30 cellular contexts compared by ENCODE assay signal in the genomic region with DNA sequence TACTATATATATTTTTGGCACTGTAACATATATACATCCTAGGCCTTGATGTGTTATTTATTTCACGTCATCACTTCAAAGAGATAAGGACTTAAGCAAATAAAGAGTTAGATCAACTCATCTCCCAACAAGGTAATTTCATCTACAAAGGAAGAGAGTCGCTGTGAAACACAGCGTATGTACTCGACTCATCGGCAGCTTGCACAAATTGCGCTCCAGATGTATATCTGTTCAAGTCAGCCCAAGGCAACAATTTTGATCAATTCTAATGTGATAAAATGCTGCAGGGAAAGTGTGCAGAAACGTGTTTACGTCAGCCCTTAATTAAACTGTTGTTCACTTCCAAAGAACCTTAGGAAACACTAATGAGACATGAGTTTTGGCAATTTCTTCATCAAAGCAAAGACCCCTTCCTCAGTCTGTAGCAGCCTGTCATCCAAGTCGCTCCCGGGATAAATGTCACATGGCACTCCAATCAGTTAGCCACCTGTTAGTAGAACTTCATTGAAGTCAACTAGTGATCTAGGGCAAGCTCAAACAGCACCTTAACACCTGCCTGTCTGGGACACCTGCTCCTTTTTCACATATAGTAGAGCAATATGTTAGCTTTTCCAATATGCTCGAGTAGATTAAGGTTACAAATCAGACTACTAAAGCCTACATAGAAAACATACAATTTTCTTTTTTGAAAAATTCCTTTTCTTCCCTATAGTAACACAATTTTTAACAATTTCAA.
DNase-seq lines count a peak whose midpoint lies in the region; ATAC-seq, FAIRE-seq and TF ChIP-seq lines count a peak whose summit lies in the region.
"Had no signal": no experiment of that assay in that cellular context is flagged by ENCODE, and none has a peak within 500 bp of the region (broad histone marks: within the 10 kb centered on the region; RNA-seq: fewer than 3 reads in every experiment).

No MANE protein-coding gene starts in this region.

- no peak overlapping the region for H3K4me2 ChIP-seq in astrocyte (ENCODE audit: low read length)

- H3K9me3 ChIP-seq in astrocyte (ENCODE audit: insufficient read depth, low read depth, low read length) = no peaks in the 10 kb centered on the region
- H3K9me3 ChIP-seq: HAP-1, MG63, thyroid gland, vagina had no signal

- FAIRE-seq in astrocyte (lab: Jason Lieb, UNC) = peak; percentile 55
- FAIRE-seq: bronchial epithelial cell had no signal

- no peaks in the 10 kb centered on the region for H3K27me3 ChIP-seq in astrocyte (ENCODE audit: insufficient read depth, low read length)
- H3K27me3 ChIP-seq: MG63, thyroid gland, vagina had no signal

- no peaks in the 10 kb centered on the region for H3K79me2 ChIP-seq in astrocyte (ENCODE audit: insufficient read depth, low read length)

- H2AFZ ChIP-seq in astrocyte (ENCODE audit: low read depth, low read length) = no peak overlapping the region

- no peak overlapping the region for H3K4me3 ChIP-seq in astrocyte (ENCODE audit: insufficient read depth, low read depth, low read length)
- H3K4me3 ChIP-seq: HAP-1, MG63, thyroid gland, vagina had no signal

- H3K36me3 Mint-ChIP-seq in astrocyte (ENCODE audit: low read depth, unreplicated experiment) = no peaks in the 10 kb centered on the region
- H3K36me3 Mint-ChIP-seq: naive B cell had no signal

- no peak overlapping the region for H3K27ac ChIP-seq in astrocyte (ENCODE audit: low read depth, low read length)
- H3K27ac ChIP-seq: epithelial cell of prostate, thyroid gland, vagina had no signal

- no peaks in the 10 kb centered on the region for H3K9me3 Mint-ChIP-seq in astrocyte (ENCODE audit: unreplicated experiment)
- H3K9me3 Mint-ChIP-seq: activated CD8-positive, alpha-beta T cell treated with anti-CD3 and anti-CD28 coated beads for 36 hours; activated T-helper 17 cell treated with anti-CD3 and anti-CD28 coated beads, Interleukin-2, amount 50 U/mL, for 72 hours; stimulated activated naive CD8-positive, alpha-beta T cell treated with anti-CD3 and anti-CD28 coated beads, Interleukin-15, amount 100 ng/mL, for 72 hours had no signal

- no peaks in the 10 kb centered on the region for H4K20me1 ChIP-seq in astrocyte (ENCODE audit: insufficient read depth, low read length)

- no peak for TF ChIP-seq CTCF in astrocyte (IDR thresholded peaks at IDR 0.05; ENCODE audit: insufficient read depth, low read depth, low read length)

- ATAC-seq in GM21786 (IDR thresholded peaks at IDR 0.05; ENCODE audit: unreplicated experiment) = no peak
- ATAC-seq in GM21737 (IDR thresholded peaks at IDR 0.05; ENCODE audit: unreplicated experiment) = no peak
- ATAC-seq: activated CD8-positive, alpha-beta T cell treated with anti-CD3 and anti-CD28 coated beads for 36 hours; activated T-helper 17 cell treated with anti-CD3 and anti-CD28 coated beads, Interleukin-2, amount 50 U/mL, for 72 hours; left ventricle myocardium superior; stimulated activated naive CD8-positive, alpha-beta T cell treated with anti-CD3 and anti-CD28 coated beads, Interleukin-15, amount 100 ng/mL, for 72 hours had no signal

- no peak overlapping the region for H3K9ac ChIP-seq in astrocyte (ENCODE audit: low read length)

- H3K27me3 Mint-ChIP-seq in astrocyte (ENCODE audit: low read depth, unreplicated experiment) = no peaks in the 10 kb centered on the region
- H3K27me3 Mint-ChIP-seq: activated CD8-positive, alpha-beta T cell treated with anti-CD3 and anti-CD28 coated beads for 36 hours; activated T-helper 17 cell treated with anti-CD3 and anti-CD28 coated beads, Interleukin-2, amount 50 U/mL, for 72 hours; naive B cell; stimulated activated naive CD8-positive, alpha-beta T cell treated with anti-CD3 and anti-CD28 coated beads, Interleukin-15, amount 100 ng/mL, for 72 hours had no signal

- no peak overlapping the region for H3K27ac Mint-ChIP-seq in astrocyte (ENCODE audit: unreplicated experiment)
- H3K27ac Mint-ChIP-seq: activated CD8-positive, alpha-beta T cell treated with anti-CD3 and anti-CD28 coated beads for 36 hours; activated T-helper 17 cell treated with anti-CD3 and anti-CD28 coated beads, Interleukin-2, amount 50 U/mL, for 72 hours; naive B cell; stimulated activated naive CD8-positive, alpha-beta T cell treated with anti-CD3 and anti-CD28 coated beads, Interleukin-15, amount 100 ng/mL, for 72 hours had no signal

- no peaks in the 10 kb centered on the region for H3K4me1 Mint-ChIP-seq in astrocyte (ENCODE audit: low read depth, unreplicated experiment)
- H3K4me1 Mint-ChIP-seq: activated T-helper 17 cell treated with anti-CD3 and anti-CD28 coated beads, Interleukin-2, amount 50 U/mL, for 72 hours; naive B cell; stimulated activated naive CD8-positive, alpha-beta T cell treated with anti-CD3 and anti-CD28 coated beads, Interleukin-15, amount 100 ng/mL, for 72 hours had no signal

- H3K36me3 ChIP-seq in astrocyte (ENCODE audit: insufficient read depth, low read length) = no peaks in the 10 kb centered on the region
- H3K36me3 ChIP-seq: HAP-1, thyroid gland, vagina had no signal

- DNase-seq in DMS53 (lab: John Stamatoyannopoulos, UW) (peak; percentile 82), NCI-H146 treated with DMSO at 0.1 percent for 48 hours (lab: John Stamatoyannopoulos, UW; ENCODE audit: unreplicated experiment) (peak; percentile 7), NCI-H345 (lab: John Stamatoyannopoulos, UW) (peak; percentile 75), astrocyte (ENCODE audit: low read depth) (no peak), NCI-H82 treated with DMSO at 0.1 percent for 48 hours (lab: John Stamatoyannopoulos, UW; ENCODE audit: unreplicated experiment) (no peak)
- DNase-seq in effector CD8-positive, alpha-beta T cell (lab: John Stamatoyannopoulos, UW) = no peak
- DNase-seq: activated CD4-positive, alpha-beta T cell treated with anti-CD3 and anti-CD28 coated beads for 1 hour; activated CD8-positive, alpha-beta T cell treated with anti-CD3 and anti-CD28 coated beads for 36 hours; activated naive CD4-positive, alpha-beta T cell treated with anti-CD3 and anti-CD28 coated beads, Interleukin-2, amount 50 U/mL, for 16 hours; amniotic stem cell; effector CD4-positive, alpha-beta T cell; GF-D8; islet precursor cell; KG1; left ventricle myocardium superior; MG63; naive B cell; NCI-H2029; occipital lobe; RPMI8226; stimulated activated naive CD8-positive, alpha-beta T cell treated with anti-CD3 and anti-CD28 coated beads, Interleukin-15, amount 100 ng/mL, for 72 hours; T-helper 2 cell; thyroid gland had no signal

- H3K4me1 ChIP-seq in astrocyte (ENCODE audit: insufficient read depth, low read length) = no peaks in the 10 kb centered on the region
- H3K4me1 ChIP-seq: thyroid gland, vagina had no signal

- no peak overlapping the region for H3K4me3 Mint-ChIP-seq in astrocyte (ENCODE audit: unreplicated experiment)
- H3K4me3 Mint-ChIP-seq: activated CD8-positive, alpha-beta T cell treated with anti-CD3 and anti-CD28 coated beads for 36 hours; activated T-helper 17 cell treated with anti-CD3 and anti-CD28 coated beads, Interleukin-2, amount 50 U/mL, for 72 hours; naive B cell; stimulated activated naive CD8-positive, alpha-beta T cell treated with anti-CD3 and anti-CD28 coated beads, Interleukin-15, amount 100 ng/mL, for 72 hours had no signal

Comparison
In these comparisons a context has a peak if more than half of its experiments do, and no peak if none do; other contexts are left out.
1. DNase-seq: peak in DMS53 (single experiment), NCI-H146 treated with DMSO at 0.1 percent for 48 hours (single experiment) and NCI-H345 (single experiment); none in astrocyte (single experiment), effector CD8-positive, alpha-beta T cell (single experiment) and NCI-H82 treated with DMSO at 0.1 percent for 48 hours (single experiment).